In genomic region chr2:30768036-30768686, GRCh38 we compare ENCODE assay signal across 21 cellular contexts. TPM values are rescaled to one million over a fixed set of nuclear protein-coding genes. Genes with fewer than 3 reads are reported as not detected.
DNase-seq lines count a peak whose midpoint lies in the region; ATAC-seq and TF ChIP-seq lines count a peak whose summit lies in the region.
"Had no signal": no experiment of that assay in that cellular context is flagged by ENCODE, and none has a peak within 500 bp of the region (broad histone marks: within the 10 kb centered on the region; RNA-seq: fewer than 3 reads in every experiment).

No MANE protein-coding gene starts in this region.

- H3K4me1 ChIP-seq in OCI-LY7 (ENCODE audit: insufficient read depth, low read length, poor library complexity, severe bottlenecking), result peaks cover 6% of the 10 kb centered on the region
- H3K4me1 ChIP-seq in stomach, result no peaks in the 10 kb centered on the region

- peaks cover 0 to 3% (median 0%) of the 10 kb centered on the region in 7 donors for H3K9me3 Mint-ChIP-seq in CD14-positive monocyte

- peaks cover 2 to 6% (median 4%) of the 10 kb centered on the region in 3 donors for H3K27me3 Mint-ChIP-seq in CD14-positive monocyte (ENCODE audit: low read depth in 3 of 3)

- no peak for ATAC-seq in left cardiac atrium
- ATAC-seq: Right ventricle myocardium inferior had no signal

- no peak overlapping the region for H2AFZ ChIP-seq in OCI-LY7 (ENCODE audit: low read length)

- no peak for TF ChIP-seq POLR2A in stomach (IDR thresholded peaks at IDR 0.05)

- H3K9me3 ChIP-seq in OCI-LY7 (ENCODE audit: low read length) (no peaks in the 10 kb centered on the region), stomach (no peaks in the 10 kb centered on the region)
- H3K9me3 ChIP-seq: Peyer's patch had no signal

- DNase-seq in CD14-positive monocyte (ENCODE audit: low spot score) (peak; percentile 29), OCI-LY7 (ENCODE audit: low spot score) (peak; percentile 30), islet precursor cell (peak; percentile 31), stomach (peak; percentile 15), NCI-H82 (lab: John Stamatoyannopoulos, UW) (no peak), left cardiac atrium (no peak), HEK293T (ENCODE audit: extremely low spot score) (no peak)
- DNase-seq: C1 segment of cervical spinal cord, DMS 273 treated with DMSO at 0.1 percent for 48 hours, GDM1, MM.1S, NCI-H1105, NCI-H2081, NCI-H446 treated with DMSO at 0.1 percent for 48 hours, NCI-H69, Peyer's patch had no signal

- no TSS peak for BruUV-seq in OCI-LY7 (replicated peaks; lab: Mats Ljungman, UMichigan)

- TF ChIP-seq CTCF in CD14-positive monocyte (IDR thresholded peaks at IDR 0.05), result no peak
- no peak for TF ChIP-seq CTCF in OCI-LY7 (conservative IDR thresholded peaks at IDR 0.05; ENCODE audit: low read length)
- no peak for TF ChIP-seq CTCF in stomach (IDR thresholded peaks at IDR 0.05)

- no peaks in the 10 kb centered on the region for H3K9me2 ChIP-seq in OCI-LY7 (ENCODE audit: insufficient read depth, low read length)

- H3K4me3 ChIP-seq in OCI-LY7 (ENCODE audit: low read depth, low read length, poor library complexity, severe bottlenecking), result no peak overlapping the region
- no peak overlapping the region for H3K4me3 ChIP-seq in stomach
- H3K4me3 ChIP-seq: Peyer's patch had no signal

- intact Hi-C loops in CD14-positive monocyte (cut with micrococcal nuclease), result no loop called here
- intact Hi-C loops in OCI-LY7 (cut with micrococcal nuclease; ENCODE audit: unreplicated experiment), result no loop called here
- intact Hi-C loops in stomach (cut with DNase I; ENCODE audit: low total_unique reads), result no loop called here
- intact Hi-C loops in left cardiac atrium (cut with DNase I), result no loop called here

- TF ChIP-seq EP300 in stomach (IDR thresholded peaks at IDR 0.05), result no peak

- no peaks in the 10 kb centered on the region for H4K20me1 ChIP-seq in OCI-LY7 (ENCODE audit: insufficient read depth, low read length)

- POLR2A ChIA-PET in OCI-LY7 (lab: Charles Lee) (no interaction called here), HEK293T (lab: Yijun Ruan, JAX) (no interaction called here)

- CTCF ChIA-PET in OCI-LY7 (lab: Charles Lee; ENCODE audit: unreplicated experiment), result no interaction called here
- CTCF ChIA-PET in HEK293T (lab: Yijun Ruan, JAX), result no interaction called here

- no peak overlapping the region for H3K4me3 Mint-ChIP-seq in CD14-positive monocyte

- no peak overlapping the region for H3K27ac Mint-ChIP-seq in CD14-positive monocyte

- no peak overlapping the region for H3K27ac ChIP-seq in OCI-LY7 (ENCODE audit: low read depth, low read length, poor library complexity, severe bottlenecking)
- H3K27ac ChIP-seq in stomach, result no peak overlapping the region
- H3K27ac ChIP-seq: Peyer's patch had no signal

- peaks cover 0 to 14% (median 0%) of the 10 kb centered on the region in 3 donors for H3K27me3 ChIP-seq in stomach
- H3K27me3 ChIP-seq: Peyer's patch had no signal

- no peaks in the 10 kb centered on the region for H3K79me2 ChIP-seq in OCI-LY7 (ENCODE audit: insufficient read depth, low read depth, low read length)

- H3K4me2 ChIP-seq in OCI-LY7 (ENCODE audit: low read length), result no peak overlapping the region

- H3K36me3 ChIP-seq in OCI-LY7 (ENCODE audit: insufficient read depth, low read length), result no peaks in the 10 kb centered on the region
- peaks cover 0 to 48% (median 31%) of the 10 kb centered on the region in 4 donors for H3K36me3 ChIP-seq in stomach

- no peaks in the 10 kb centered on the region for H3K36me3 Mint-ChIP-seq in CD14-positive monocyte

- H3K4me1 Mint-ChIP-seq in CD14-positive monocyte, result no peaks in the 10 kb centered on the region

- 70 to 85% (median 84%) methylated on average over 8 of the region's 8 CpGs for WGBS in stomach, 5 donors

TF ChIP-seq in HEK293T, 16 proteins besides CTCF, POLR2A, EP300 and RAD21:
- TF ChIP-seq PKNOX1 (IDR thresholded peaks at IDR 0.05) (no peak), FOXK2 (IDR thresholded peaks at IDR 0.05) (no peak), BHLHE40 (IDR thresholded peaks at IDR 0.05; ENCODE audit: borderline replicate concordance) (no peak), ARNT (IDR thresholded peaks at IDR 0.05) (no peak), NFRKB (IDR thresholded peaks at IDR 0.05) (no peak), L3MBTL2 (conservative IDR thresholded peaks at IDR 0.05) (no peak)
TF ChIP-seq in HEK293T: peak in this region for 0.

RNA-seq across cellular contexts. Expression of gene CAPN13, which starts 39.1 kb away (rescaled TPM):
- not detected for polyA plus RNA-seq in CD14-positive monocyte
- 0.13 and 0.21 TPM in 2 replicates for total RNA-seq in OCI-LY7 (2014; rRNA removed; shearing (Covaris generic))
- not detected in 2 replicates for total RNA-seq in OCI-LY7 (2022)
- 10 to 100 TPM in 4 of 5 donors, 1 to 10 TPM in 1; 6.4 to 93.3 (median 57.1) TPM for total RNA-seq in stomach
- polyA plus RNA-seq in stomach, result 10 to 100 TPM; 20.3 to 34.3 (median 26.0) TPM
- not detected for total RNA-seq in left cardiac atrium
- total RNA-seq: A673, Daoy, LHCN-M2, Right ventricle myocardium inferior, SK-MEL-5 had no signal

Comparison
In these comparisons a context has a peak if more than half of its experiments do, and no peak if none do; other contexts are left out.
1. DNase-seq: peak in CD14-positive monocyte (single experiment), OCI-LY7 (single experiment), islet precursor cell (single experiment) and stomach (single experiment); none in NCI-H82 (single experiment), left cardiac atrium (single experiment) and HEK293T (single experiment).
2. RNA of gene CAPN13, which starts 39.1 kb away (total RNA-seq): 6.4 to 93.3 TPM in stomach; 0.13 to 0.21 TPM in OCI-LY7 and not detected in left cardiac atrium; every median in the first group is over 4 times any median in the second.